Comparison of ENCODE assay signal across 14 cellular contexts in the genomic region with DNA sequence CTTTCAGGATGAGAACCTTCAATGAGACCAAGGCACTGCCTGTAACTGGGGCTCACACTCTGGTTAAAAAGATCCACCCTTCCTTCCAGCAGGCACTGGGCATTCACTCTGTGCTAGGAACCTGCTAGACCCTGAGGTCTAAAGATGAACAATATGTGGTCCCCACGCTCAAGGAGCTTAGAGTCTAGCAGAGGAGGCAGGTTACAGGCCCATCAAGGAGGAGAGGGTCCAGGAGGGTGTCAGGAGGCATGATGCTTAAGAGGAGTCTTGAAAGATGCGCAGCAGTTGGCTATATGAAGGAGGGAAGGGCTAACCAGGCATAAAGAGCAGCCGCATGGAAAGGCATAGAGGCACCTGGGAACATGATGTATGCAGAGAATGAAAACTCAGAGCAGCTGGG. TPM values are rescaled to one million over a fixed set of nuclear protein-coding genes. Genes with fewer than 3 reads are reported as not detected.
"Had no signal": no experiment of that assay in that cellular context is flagged by ENCODE, and none has a peak within 500 bp of the region (broad histone marks: within the 10 kb centered on the region; RNA-seq: fewer than 3 reads in every experiment).

No MANE protein-coding gene starts in this region.

- H3K9me3 Mint-ChIP-seq: memory B cell; stimulated activated effector memory CD8-positive, alpha-beta T cell treated with anti-CD3 and anti-CD28 coated beads, Interleukin-12 subunit alpha, Interleukin-12 subunit beta, amount 100 ng/mL, for 72 hours; WTC11 had no signal

- H3K4me3 ChIP-seq: dorsolateral prefrontal cortex, esophagus muscularis mucosa, hepatocyte, left ventricle myocardium inferior, pancreas, sigmoid colon, thoracic aorta had no signal

- DNase-seq: kidney; left ventricle myocardium inferior; stimulated activated CD4-positive, alpha-beta T cell treated with anti-CD3 and anti-CD28 coated beads, Interleukin-2, amount 100 ng/mL, for 24 hours had no signal

- H3K27me3 ChIP-seq: dorsolateral prefrontal cortex, esophagus muscularis mucosa, hepatocyte, pancreas, sigmoid colon had no signal

- H3K9me3 ChIP-seq: esophagus muscularis mucosa, left ventricle myocardium inferior, pancreas, sigmoid colon, thoracic aorta had no signal

- ATAC-seq: pancreas; stimulated activated effector memory CD8-positive, alpha-beta T cell treated with anti-CD3 and anti-CD28 coated beads, Interleukin-12 subunit alpha, Interleukin-12 subunit beta, amount 100 ng/mL, for 72 hours; T-helper 17 cell; WTC11 had no signal

- H3K27ac Mint-ChIP-seq: memory B cell; stimulated activated effector memory CD8-positive, alpha-beta T cell treated with anti-CD3 and anti-CD28 coated beads, Interleukin-12 subunit alpha, Interleukin-12 subunit beta, amount 100 ng/mL, for 72 hours; T-helper 17 cell; WTC11 had no signal

- H3K27me3 Mint-ChIP-seq: memory B cell, T-helper 17 cell had no signal

- H3K4me3 Mint-ChIP-seq: memory B cell; stimulated activated effector memory CD8-positive, alpha-beta T cell treated with anti-CD3 and anti-CD28 coated beads, Interleukin-12 subunit alpha, Interleukin-12 subunit beta, amount 100 ng/mL, for 72 hours; T-helper 17 cell; WTC11 had no signal

RNA-seq across cellular contexts. Expression of a gene that starts 47.3 kb away (rescaled TPM):
- total RNA-seq: astrocyte, left ventricle myocardium inferior, T-helper 17 cell, WTC11 had no signal
